Comparison of ENCODE assay signal across 30 cellular contexts in genomic region chr2:178865999-178866398, GRCh38.
"Had no signal": no experiment of that assay in that cellular context is flagged by ENCODE, and none has a peak within 500 bp of the region (broad histone marks: within the 10 kb centered on the region; RNA-seq: fewer than 3 reads in every experiment).

No MANE protein-coding gene starts in this region.

- H3K79me2 ChIP-seq: hepatocyte, parathyroid adenoma had no signal

- H3K9ac ChIP-seq: neural progenitor cell, parathyroid adenoma had no signal

- H3K27me3 Mint-ChIP-seq: activated CD4-positive, alpha-beta memory T cell treated with anti-CD3 and anti-CD28 coated beads for 36 hours; activated CD4-positive, alpha-beta T cell treated with anti-CD3 and anti-CD28 coated beads, Interleukin-2, amount 10 ng/mL, durations not matched to agents 24 days and 14 days; naive thymus-derived CD8-positive, alpha-beta T cell; stimulated activated naive CD8-positive, alpha-beta T cell treated with anti-CD3 and anti-CD28 coated beads, Interleukin-15, Interleukin-2, amounts not matched to agents 100 ng/mL and 50 ng/mL, for 24 hours had no signal

- H3K4me3 ChIP-seq: colonic mucosa, esophagus squamous epithelium, hepatocyte, neural progenitor cell, right lobe of liver, skin epidermis, upper lobe of right lung had no signal

- H3K4me3 Mint-ChIP-seq: activated CD4-positive, alpha-beta memory T cell treated with anti-CD3 and anti-CD28 coated beads for 36 hours; activated CD4-positive, alpha-beta T cell treated with anti-CD3 and anti-CD28 coated beads, Interleukin-2, amount 10 ng/mL, durations not matched to agents 24 days and 14 days; naive thymus-derived CD8-positive, alpha-beta T cell; neural progenitor cell; stimulated activated naive CD8-positive, alpha-beta T cell treated with anti-CD3 and anti-CD28 coated beads, Interleukin-15, Interleukin-2, amounts not matched to agents 100 ng/mL and 50 ng/mL, for 24 hours; T-helper 1 cell treated with Interleukin-12 subunit alpha and Interleukin-12 subunit beta and Interleukin-4 antibody, amounts not matched to agents 30 μg/mL and 1 μg/mL, for 36 hours had no signal

- H3K9me3 Mint-ChIP-seq: activated CD4-positive, alpha-beta memory T cell treated with anti-CD3 and anti-CD28 coated beads for 36 hours; activated CD4-positive, alpha-beta T cell treated with anti-CD3 and anti-CD28 coated beads, Interleukin-2, amount 10 ng/mL, durations not matched to agents 24 days and 14 days; naive thymus-derived CD8-positive, alpha-beta T cell; neural progenitor cell; stimulated activated naive CD8-positive, alpha-beta T cell treated with anti-CD3 and anti-CD28 coated beads, Interleukin-15, Interleukin-2, amounts not matched to agents 100 ng/mL and 50 ng/mL, for 24 hours; T-helper 1 cell treated with Interleukin-12 subunit alpha and Interleukin-12 subunit beta and Interleukin-4 antibody, amounts not matched to agents 30 μg/mL and 1 μg/mL, for 36 hours had no signal

- H3K4me2 ChIP-seq: hepatocyte, neural progenitor cell had no signal

- DNase-seq: activated CD4-positive, alpha-beta memory T cell treated with anti-CD3 and anti-CD28 coated beads for 36 hours; activated CD4-positive, alpha-beta T cell treated with anti-CD3 and anti-CD28 coated beads, Interleukin-2, amount 10 ng/mL, durations not matched to agents 24 days and 14 days; activated CD4-positive, CD25-positive, alpha-beta regulatory T cell treated with anti-CD3 and anti-CD28 coated beads, Interleukin-2, amount 50 U/mL, for 72 hours; activated CD8-positive, alpha-beta memory T cell treated with anti-CD3 and anti-CD28 coated beads, Interleukin-2, amount 50 U/mL, for 4 hours; activated gamma-delta T cell treated with Interleukin-2 at 50 U/mL for 16 hours; activated naive CD4-positive, alpha-beta T cell treated with anti-CD3 and anti-CD28 coated beads, Interleukin-2, amount 50 U/mL, for 16 hours; activated T-cell treated with anti-CD3 and anti-CD28 coated beads, Interleukin-2, amount 50 U/mL, for 1 hour; amniotic stem cell; cerebellar nuclear complex; colonic mucosa; effector CD8-positive, alpha-beta T cell; esophagus squamous epithelium; foreskin melanocyte; islet precursor cell; midbrain; occipital lobe; right lobe of liver; stimulated activated CD4-positive, alpha-beta T cell treated with anti-CD3 and anti-CD28 coated beads, Interleukin-12 subunit alpha, Interleukin-12 subunit beta, amount 100 ng/mL, for 4 hours; stimulated activated CD4-positive, alpha-beta T cell treated with anti-CD3 and anti-CD28 coated beads, Interleukin-4, amount 100 ng/mL, for 1 hour; SW 1271; T1000; upper lobe of right lung had no signal

- H2AFZ ChIP-seq: hepatocyte, neural progenitor cell, parathyroid adenoma had no signal

- H3K9me3 ChIP-seq: colonic mucosa, esophagus squamous epithelium, right lobe of liver, upper lobe of right lung had no signal

- H3K36me3 ChIP-seq: colonic mucosa, esophagus squamous epithelium, neural progenitor cell, right lobe of liver, upper lobe of right lung had no signal

- H3K4me1 ChIP-seq: colonic mucosa, parathyroid adenoma, right lobe of liver had no signal

- H3K36me3 Mint-ChIP-seq: activated CD4-positive, alpha-beta memory T cell treated with anti-CD3 and anti-CD28 coated beads for 36 hours; neural progenitor cell had no signal

- H3K27ac Mint-ChIP-seq: activated CD4-positive, alpha-beta memory T cell treated with anti-CD3 and anti-CD28 coated beads for 36 hours; activated CD4-positive, alpha-beta T cell treated with anti-CD3 and anti-CD28 coated beads, Interleukin-2, amount 10 ng/mL, durations not matched to agents 24 days and 14 days; neural progenitor cell; stimulated activated naive CD8-positive, alpha-beta T cell treated with anti-CD3 and anti-CD28 coated beads, Interleukin-15, Interleukin-2, amounts not matched to agents 100 ng/mL and 50 ng/mL, for 24 hours; T-helper 1 cell treated with Interleukin-12 subunit alpha and Interleukin-12 subunit beta and Interleukin-4 antibody, amounts not matched to agents 30 μg/mL and 1 μg/mL, for 36 hours had no signal

- H3K27me3 ChIP-seq: colonic mucosa, esophagus squamous epithelium, hepatocyte, neural progenitor cell, right lobe of liver, upper lobe of right lung had no signal

- H3K27ac ChIP-seq: colonic mucosa, epithelial cell of prostate, esophagus squamous epithelium, hepatocyte, neural progenitor cell, parathyroid adenoma, right lobe of liver, skin epidermis, upper lobe of right lung had no signal

- ATAC-seq: naive thymus-derived CD8-positive, alpha-beta T cell; right lobe of liver had no signal
